ENCODE assay signal across 1 cellular context in the genomic region with DNA sequence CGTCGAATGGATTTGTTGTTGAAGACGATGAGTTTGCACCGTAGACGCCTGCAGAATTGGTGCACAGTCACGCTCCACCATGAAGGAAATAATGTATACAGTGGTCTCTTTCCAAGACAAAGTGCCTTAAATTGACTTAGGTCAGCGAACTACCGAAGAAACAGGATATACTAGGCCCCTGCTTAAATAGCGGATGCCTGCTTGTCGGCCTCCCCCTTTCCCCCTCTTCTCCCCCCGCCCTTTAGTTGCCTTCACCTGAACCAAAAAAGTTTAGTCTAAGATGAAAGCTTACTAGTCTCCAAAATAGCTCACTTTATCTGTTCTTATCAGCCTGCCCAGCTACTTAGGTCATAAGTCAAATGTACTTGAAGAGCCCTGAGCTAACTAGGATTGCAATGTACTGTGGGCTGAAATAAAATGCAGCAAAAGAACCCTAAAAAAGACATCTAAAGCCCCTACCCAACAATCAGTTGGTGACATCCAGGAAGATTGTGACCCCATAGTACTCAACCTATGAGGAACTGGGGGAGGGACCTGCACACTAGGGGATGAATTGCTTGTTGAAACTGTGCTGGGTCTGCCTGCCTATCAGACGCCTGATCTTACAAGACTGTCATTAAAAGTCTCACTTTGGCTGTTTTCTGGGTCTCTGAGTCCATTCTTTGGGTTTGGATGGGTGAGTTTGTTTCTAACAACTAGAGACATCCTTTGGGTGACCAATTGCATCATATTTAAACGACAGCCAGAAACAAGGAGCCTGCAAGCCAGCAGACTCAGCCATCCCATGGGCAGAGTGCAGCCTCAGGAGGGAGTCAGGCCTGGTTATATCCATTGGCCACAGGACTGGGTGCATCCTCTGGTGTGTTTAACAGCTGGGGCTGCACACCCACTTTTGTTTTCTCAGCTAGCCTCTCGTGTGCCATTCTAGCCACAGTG.
TF ChIP-seq lines count a peak whose summit lies in the region.

No MANE protein-coding gene starts in this region.

TF ChIP-seq in H1, 55 proteins besides CTCF, POLR2A, EP300 and RAD21:
- TF ChIP-seq RFX5 (IDR thresholded peaks at IDR 0.05; ENCODE audit: borderline replicate concordance, low read depth, low read length) = no peak
- no peak for TF ChIP-seq SP2 (IDR thresholded peaks at IDR 0.05; ENCODE audit: low read length)
- TF ChIP-seq, protein P1, sequence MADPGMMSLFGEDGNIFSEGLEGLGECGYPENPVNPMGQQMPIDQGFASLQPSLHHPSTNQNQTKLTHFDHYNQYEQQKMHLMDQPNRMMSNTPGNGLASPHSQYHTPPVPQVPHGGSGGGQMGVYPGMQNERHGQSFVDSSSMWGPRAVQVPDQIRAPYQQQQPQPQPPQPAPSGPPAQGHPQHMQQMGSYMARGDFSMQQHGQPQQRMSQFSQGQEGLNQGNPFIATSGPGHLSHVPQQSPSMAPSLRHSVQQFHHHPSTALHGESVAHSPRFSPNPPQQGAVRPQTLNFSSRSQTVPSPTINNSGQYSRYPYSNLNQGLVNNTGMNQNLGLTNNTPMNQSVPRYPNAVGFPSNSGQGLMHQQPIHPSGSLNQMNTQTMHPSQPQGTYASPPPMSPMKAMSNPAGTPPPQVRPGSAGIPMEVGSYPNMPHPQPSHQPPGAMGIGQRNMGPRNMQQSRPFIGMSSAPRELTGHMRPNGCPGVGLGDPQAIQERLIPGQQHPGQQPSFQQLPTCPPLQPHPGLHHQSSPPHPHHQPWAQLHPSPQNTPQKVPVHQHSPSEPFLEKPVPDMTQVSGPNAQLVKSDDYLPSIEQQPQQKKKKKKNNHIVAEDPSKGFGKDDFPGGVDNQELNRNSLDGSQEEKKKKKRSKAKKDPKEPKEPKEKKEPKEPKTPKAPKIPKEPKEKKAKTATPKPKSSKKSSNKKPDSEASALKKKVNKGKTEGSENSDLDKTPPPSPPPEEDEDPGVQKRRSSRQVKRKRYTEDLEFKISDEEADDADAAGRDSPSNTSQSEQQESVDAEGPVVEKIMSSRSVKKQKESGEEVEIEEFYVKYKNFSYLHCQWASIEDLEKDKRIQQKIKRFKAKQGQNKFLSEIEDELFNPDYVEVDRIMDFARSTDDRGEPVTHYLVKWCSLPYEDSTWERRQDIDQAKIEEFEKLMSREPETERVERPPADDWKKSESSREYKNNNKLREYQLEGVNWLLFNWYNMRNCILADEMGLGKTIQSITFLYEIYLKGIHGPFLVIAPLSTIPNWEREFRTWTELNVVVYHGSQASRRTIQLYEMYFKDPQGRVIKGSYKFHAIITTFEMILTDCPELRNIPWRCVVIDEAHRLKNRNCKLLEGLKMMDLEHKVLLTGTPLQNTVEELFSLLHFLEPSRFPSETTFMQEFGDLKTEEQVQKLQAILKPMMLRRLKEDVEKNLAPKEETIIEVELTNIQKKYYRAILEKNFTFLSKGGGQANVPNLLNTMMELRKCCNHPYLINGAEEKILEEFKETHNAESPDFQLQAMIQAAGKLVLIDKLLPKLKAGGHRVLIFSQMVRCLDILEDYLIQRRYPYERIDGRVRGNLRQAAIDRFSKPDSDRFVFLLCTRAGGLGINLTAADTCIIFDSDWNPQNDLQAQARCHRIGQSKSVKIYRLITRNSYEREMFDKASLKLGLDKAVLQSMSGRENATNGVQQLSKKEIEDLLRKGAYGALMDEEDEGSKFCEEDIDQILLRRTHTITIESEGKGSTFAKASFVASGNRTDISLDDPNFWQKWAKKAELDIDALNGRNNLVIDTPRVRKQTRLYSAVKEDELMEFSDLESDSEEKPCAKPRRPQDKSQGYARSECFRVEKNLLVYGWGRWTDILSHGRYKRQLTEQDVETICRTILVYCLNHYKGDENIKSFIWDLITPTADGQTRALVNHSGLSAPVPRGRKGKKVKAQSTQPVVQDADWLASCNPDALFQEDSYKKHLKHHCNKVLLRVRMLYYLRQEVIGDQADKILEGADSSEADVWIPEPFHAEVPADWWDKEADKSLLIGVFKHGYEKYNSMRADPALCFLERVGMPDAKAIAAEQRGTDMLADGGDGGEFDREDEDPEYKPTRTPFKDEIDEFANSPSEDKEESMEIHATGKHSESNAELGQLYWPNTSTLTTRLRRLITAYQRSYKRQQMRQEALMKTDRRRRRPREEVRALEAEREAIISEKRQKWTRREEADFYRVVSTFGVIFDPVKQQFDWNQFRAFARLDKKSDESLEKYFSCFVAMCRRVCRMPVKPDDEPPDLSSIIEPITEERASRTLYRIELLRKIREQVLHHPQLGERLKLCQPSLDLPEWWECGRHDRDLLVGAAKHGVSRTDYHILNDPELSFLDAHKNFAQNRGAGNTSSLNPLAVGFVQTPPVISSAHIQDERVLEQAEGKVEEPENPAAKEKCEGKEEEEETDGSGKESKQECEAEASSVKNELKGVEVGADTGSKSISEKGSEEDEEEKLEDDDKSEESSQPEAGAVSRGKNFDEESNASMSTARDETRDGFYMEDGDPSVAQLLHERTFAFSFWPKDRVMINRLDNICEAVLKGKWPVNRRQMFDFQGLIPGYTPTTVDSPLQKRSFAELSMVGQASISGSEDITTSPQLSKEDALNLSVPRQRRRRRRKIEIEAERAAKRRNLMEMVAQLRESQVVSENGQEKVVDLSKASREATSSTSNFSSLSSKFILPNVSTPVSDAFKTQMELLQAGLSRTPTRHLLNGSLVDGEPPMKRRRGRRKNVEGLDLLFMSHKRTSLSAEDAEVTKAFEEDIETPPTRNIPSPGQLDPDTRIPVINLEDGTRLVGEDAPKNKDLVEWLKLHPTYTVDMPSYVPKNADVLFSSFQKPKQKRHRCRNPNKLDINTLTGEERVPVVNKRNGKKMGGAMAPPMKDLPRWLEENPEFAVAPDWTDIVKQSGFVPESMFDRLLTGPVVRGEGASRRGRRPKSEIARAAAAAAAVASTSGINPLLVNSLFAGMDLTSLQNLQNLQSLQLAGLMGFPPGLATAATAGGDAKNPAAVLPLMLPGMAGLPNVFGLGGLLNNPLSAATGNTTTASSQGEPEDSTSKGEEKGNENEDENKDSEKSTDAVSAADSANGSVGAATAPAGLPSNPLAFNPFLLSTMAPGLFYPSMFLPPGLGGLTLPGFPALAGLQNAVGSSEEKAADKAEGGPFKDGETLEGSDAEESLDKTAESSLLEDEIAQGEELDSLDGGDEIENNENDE (IDR thresholded peaks at IDR 0.05; ENCODE audit: insufficient replicate concordance, low read length) = no peak
- TF ChIP-seq SIN3A (conservative IDR thresholded peaks at IDR 0.05 in 1 of 2, IDR thresholded peaks at IDR 0.05 in 1 of 2; ENCODE audit: low read depth in 1 of 2, low read length in 2 of 2) = no peak
- TF ChIP-seq CREB1 (IDR thresholded peaks at IDR 0.05) = no peak
- TF ChIP-seq TAF1 (IDR thresholded peaks at IDR 0.05; ENCODE audit: low read depth, low read length) = no peak
- TF ChIP-seq NANOG (IDR thresholded peaks at IDR 0.05; ENCODE audit: insufficient read depth, low read depth, low read length, poor library complexity, severe bottlenecking) = no peak
- no peak for TF ChIP-seq TAF7 (optimal IDR thresholded peaks at IDR 0.05; ENCODE audit: borderline replicate concordance, low read depth, low read length)
- TF ChIP-seq, protein P2, sequence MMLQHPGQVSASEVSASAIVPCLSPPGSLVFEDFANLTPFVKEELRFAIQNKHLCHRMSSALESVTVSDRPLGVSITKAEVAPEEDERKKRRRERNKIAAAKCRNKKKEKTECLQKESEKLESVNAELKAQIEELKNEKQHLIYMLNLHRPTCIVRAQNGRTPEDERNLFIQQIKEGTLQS (IDR thresholded peaks at IDR 0.05; ENCODE audit: insufficient read depth, low read depth, low read length) = no peak
- TF ChIP-seq CEBPB (IDR thresholded peaks at IDR 0.05; ENCODE audit: low read depth, low read length) = no peak
- no peak for TF ChIP-seq YY1 (IDR thresholded peaks at IDR 0.05; ENCODE audit: low read depth, low read length)
- TF ChIP-seq KDM4A (IDR thresholded peaks at IDR 0.05; ENCODE audit: low read depth, low read length, severe bottlenecking) = no peak
- no peak for TF ChIP-seq ZNF274 (IDR thresholded peaks at IDR 0.05; ENCODE audit: borderline replicate concordance, extremely low read depth, low read length)
- no peak for TF ChIP-seq RXRA (IDR thresholded peaks at IDR 0.05; ENCODE audit: insufficient read depth, low read depth, low read length)
- no peak for TF ChIP-seq JUND (IDR thresholded peaks at IDR 0.05; ENCODE audit: low read length)
- TF ChIP-seq POLR2AphosphoS5 (IDR thresholded peaks at IDR 0.05; ENCODE audit: low read depth, low read length) = no peak
